In the genomic region with DNA sequence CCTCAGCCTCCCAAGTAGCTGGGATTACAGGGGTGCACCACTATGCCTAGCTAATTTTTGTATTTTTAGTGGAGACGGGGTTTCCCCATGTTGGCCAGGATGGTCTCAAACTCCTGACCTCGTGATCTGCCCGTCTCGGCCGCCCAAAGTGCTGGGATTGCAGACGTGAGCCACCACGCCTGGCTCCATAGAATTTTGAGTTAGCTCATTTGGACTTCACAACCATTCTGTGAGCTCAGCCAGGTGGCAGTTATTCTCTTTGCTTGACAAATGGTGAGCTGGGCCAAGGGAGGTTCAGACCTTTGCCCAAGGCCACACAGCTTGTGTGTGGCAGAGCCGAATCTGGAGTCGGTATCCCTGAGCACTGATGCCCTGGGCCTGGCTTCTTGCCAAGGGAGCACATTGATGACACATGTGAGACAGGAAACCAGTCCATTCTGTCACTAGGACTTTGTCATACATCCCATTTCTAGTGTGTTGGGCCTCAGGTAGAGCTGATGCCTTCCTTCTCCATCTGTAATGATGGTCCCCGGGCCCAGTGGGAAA, we compare ENCODE assay signal across 16 cellular contexts.
"Had no signal": no experiment of that assay in that cellular context is flagged by ENCODE, and none has a peak within 500 bp of the region (broad histone marks: within the 10 kb centered on the region; RNA-seq: fewer than 3 reads in every experiment).

No MANE protein-coding gene starts in this region.

- H3K27ac ChIP-seq: ascending aorta, colonic mucosa, left ventricle myocardium inferior, ovary, stomach, thoracic aorta had no signal

- H3K9me3 ChIP-seq: ascending aorta, colonic mucosa, left ventricle myocardium inferior, ovary, stomach, thoracic aorta had no signal

- DNase-seq: activated CD4-positive, alpha-beta memory T cell treated with anti-CD3 and anti-CD28 coated beads, Interleukin-2, amount 10 ng/mL, durations not matched to agents 7 days and 5 days; activated CD4-positive, CD25-positive, alpha-beta regulatory T cell treated with anti-CD3 and anti-CD28 coated beads, Interleukin-2, amount 50 U/mL, for 72 hours; activated CD8-positive, alpha-beta memory T cell treated with anti-CD3 and anti-CD28 coated beads, Interleukin-2, amount 50 U/mL, for 48 hours; activated naive CD8-positive, alpha-beta T cell treated with anti-CD3 and anti-CD28 coated beads, Interleukin-2, amount 10 ng/mL, durations not matched to agents 7 days and 5 days; colonic mucosa; effector CD4-positive, alpha-beta T cell; islet precursor cell; left ventricle myocardium inferior; mesenchymal stem cell; nephron progenitor cell; stimulated activated CD4-positive, alpha-beta T cell treated with anti-CD3 and anti-CD28 coated beads, Interleukin-4, amount 100 ng/mL, for 4 hours; stomach; T-helper 9 cell had no signal

- H3K27me3 ChIP-seq: ascending aorta, colonic mucosa, ovary, stomach had no signal

- H3K4me3 ChIP-seq: ascending aorta, colonic mucosa, left ventricle myocardium inferior, ovary, stomach, thoracic aorta had no signal

- H3K4me1 ChIP-seq: ascending aorta, colonic mucosa, left ventricle myocardium inferior, stomach had no signal

- H3K36me3 ChIP-seq: ascending aorta, colonic mucosa, left ventricle myocardium inferior, ovary, stomach, thoracic aorta had no signal
